ENCODE assay signal across 12 cellular contexts in the genomic region with DNA sequence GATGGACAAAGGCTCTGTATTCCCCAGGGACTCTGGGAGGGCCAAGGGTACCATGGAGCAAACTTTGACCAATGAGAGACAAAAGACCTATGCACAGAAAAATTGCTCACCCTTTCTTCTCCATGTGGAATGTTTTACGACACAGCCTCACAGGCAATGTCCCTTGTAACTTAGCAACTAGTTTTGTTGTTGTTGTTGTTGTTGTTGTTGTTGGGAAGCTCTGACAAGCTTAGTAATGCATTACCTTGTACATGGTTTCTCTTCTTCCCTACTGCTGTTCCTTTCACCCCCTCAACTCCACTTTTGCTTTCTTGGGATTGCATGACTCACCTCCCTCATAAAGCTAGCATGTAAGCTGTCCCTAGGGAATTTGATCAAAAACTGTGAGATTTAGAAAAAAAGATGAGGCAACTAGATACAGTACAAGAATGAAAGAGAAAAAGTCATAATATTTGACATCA.
DNase-seq lines count a peak whose midpoint lies in the region; ATAC-seq, FAIRE-seq and TF ChIP-seq lines count a peak whose summit lies in the region.
"Had no signal": no experiment of that assay in that cellular context is flagged by ENCODE, and none has a peak within 500 bp of the region (broad histone marks: within the 10 kb centered on the region; RNA-seq: fewer than 3 reads in every experiment).

No MANE protein-coding gene starts in this region.

- no peak overlapping the region for H3K4me3 ChIP-seq in A673 (ENCODE audit: low read depth, low read length, poor library complexity, severe bottlenecking)
- H3K4me3 ChIP-seq in GM23248: no peak overlapping the region

- H3F3A ChIP-seq in GM23248 (ENCODE audit: insufficient read depth): peaks cover 4% of the 10 kb centered on the region; the same call in 1 of the 2 replicates

- WGBS in GM23248 (ENCODE audit: low coverage in 1 of 2, low lambda C conversion rate in 2 of 2, missing lambda C conversion rate in 2 of 2), 2 experiments: 70 to 72% methylated on average over 1 of the region's 1 CpG

- H3K79me2 ChIP-seq in GM23248 (ENCODE audit: insufficient read depth): no peaks in the 10 kb centered on the region

- TF ChIP-seq POLR2A in H54 (IDR thresholded peaks at IDR 0.05; ENCODE audit: low read depth, low read length): no peak

- no TSS peak for BruUV-seq in A673 (replicated peaks; lab: Mats Ljungman, UMichigan)

- CTCF ChIA-PET in A673 (lab: Charles Lee): no interaction called here

- H3K27ac Mint-ChIP-seq in T-helper 17 cell: no peak overlapping the region

- POLR2A ChIA-PET in A673 (lab: Charles Lee; ENCODE audit: low non-redundant PET): no interaction called here

- no peak for TF ChIP-seq CTCF in A673 (conservative IDR thresholded peaks at IDR 0.05; ENCODE audit: low read depth, low read length)

- H3K27ac ChIP-seq in A673 (ENCODE audit: low read depth, low read length, poor library complexity, severe bottlenecking) (no peak overlapping the region), GM23248 (no peak overlapping the region)
- H3K27ac ChIP-seq: epithelial cell of prostate had no signal

- no peak overlapping the region for H2AFZ ChIP-seq in GM23248

- no peak for FAIRE-seq in H54 (lab: Jason Lieb, UNC)

- peaks cover 2% of the 10 kb centered on the region for H3K36me3 Mint-ChIP-seq in T-helper 17 cell (ENCODE audit: low read depth)

- DNase-seq in A673 (ENCODE audit: low spot score) (peak; percentile 84), GM23248 (peak; percentile 98), T-helper 17 cell (no peak), hepatic stellate cell (ENCODE audit: low spot score) (peak; percentile 19), superior temporal gyrus (ENCODE audit: extremely low spot score) (no peak), NCI-H1105 (lab: John Stamatoyannopoulos, UW) (no peak), DMS153 (lab: John Stamatoyannopoulos, UW) (no peak), H54 (ENCODE audit: insufficient read length, low spot score) (no peak)
- DNase-seq: activated naive CD4-positive, alpha-beta T cell treated with Interleukin-2 at 50 U/mL for 16 hours; Calu3; NCI-H1417 treated with DMSO at 0.1 percent for 48 hours had no signal

- peak overlapping the region; percentile 34 for H3K4me2 ChIP-seq in GM23248 (ENCODE audit: unreplicated experiment)

- no peaks in the 10 kb centered on the region for H3K9me2 ChIP-seq in GM23248 (ENCODE audit: insufficient read depth)

- ATAC-seq in T-helper 17 cell: no peak

- H3K9ac ChIP-seq in GM23248: no peak overlapping the region

- intact Hi-C loops in A673 (cut with micrococcal nuclease; ENCODE audit: unreplicated experiment): no loop called here

- H3K36me3 ChIP-seq in A673 (ENCODE audit: insufficient read depth, low read length, poor library complexity, severe bottlenecking) (no peaks in the 10 kb centered on the region), GM23248 (ENCODE audit: low read depth) (no peaks in the 10 kb centered on the region)

- H3K27me3 Mint-ChIP-seq in T-helper 17 cell: no peaks in the 10 kb centered on the region

- in situ Hi-C loops in GM23248 (cut with MboI): no loop called here

- peak overlapping the region; percentile 60 for H3K4me3 Mint-ChIP-seq in T-helper 17 cell

- H3K27me3 ChIP-seq in A673 (replicated peaks; ENCODE audit: insufficient read depth, low read depth, low read length, poor library complexity) (no peaks in the 10 kb centered on the region), GM23248 (replicated peaks; ENCODE audit: insufficient read depth) (no peaks in the 10 kb centered on the region)

- no peaks in the 10 kb centered on the region for H3K9me3 ChIP-seq in A673 (ENCODE audit: low read depth, low read length, poor library complexity, severe bottlenecking)
- H3K9me3 ChIP-seq in GM23248 (ENCODE audit: low read depth): no peaks in the 10 kb centered on the region
- no peaks in the 10 kb centered on the region for H3K9me3 ChIP-seq in T-helper 17 cell (ENCODE audit: control insufficient read depth, low read length, poor library complexity, severe bottlenecking)

- H4K20me1 ChIP-seq in GM23248 (ENCODE audit: insufficient read depth): no peaks in the 10 kb centered on the region

- peaks cover 13% of the 10 kb centered on the region for H3K4me1 ChIP-seq in A673 (ENCODE audit: insufficient read depth, low read length, poor library complexity, severe bottlenecking)
- H3K4me1 ChIP-seq in GM23248 (ENCODE audit: insufficient read depth): peaks cover 13% of the 10 kb centered on the region

- peaks cover 29% of the 10 kb centered on the region for H3K4me1 Mint-ChIP-seq in T-helper 17 cell

Comparison
In these comparisons a context has a peak if more than half of its experiments do, and no peak if none do; other contexts are left out.
1. DNase-seq: peak in A673 (single experiment), GM23248 (single experiment) and hepatic stellate cell (single experiment); none in T-helper 17 cell (0 of 3), superior temporal gyrus (single experiment), NCI-H1105 (single experiment), DMS153 (single experiment) and H54 (single experiment).